Comparison of ENCODE assay signal across 1 cellular context in genomic region chr1:161736332-161736969, GRCh38.
TF ChIP-seq lines count a peak whose summit lies in the region.

No MANE protein-coding gene starts in this region.

TF ChIP-seq in GM12878, 131 proteins besides CTCF, POLR2A, EP300 and RAD21 (continues in another document):
- TF ChIP-seq SPI1 (IDR thresholded peaks at IDR 0.05; ENCODE audit: borderline replicate concordance, insufficient read depth, low read depth, low read length), result no peak
- TF ChIP-seq RBBP5 (conservative IDR thresholded peaks at IDR 0.05), result no peak
- TF ChIP-seq MXI1 (IDR thresholded peaks at IDR 0.05; ENCODE audit: low read depth, low read length), result no peak
- TF ChIP-seq LARP7 (IDR thresholded peaks at IDR 0.05), result no peak
- no peak for TF ChIP-seq STAT3 (IDR thresholded peaks at IDR 0.05; ENCODE audit: low read depth, low read length)
- TF ChIP-seq NR2C1 (IDR thresholded peaks at IDR 0.05), result no peak
- TF ChIP-seq RUNX3 (IDR thresholded peaks at IDR 0.05; ENCODE audit: low read length), result peak; percentile 29; the same call in 1 of the 2 replicates
- TF ChIP-seq FOXM1 (IDR thresholded peaks at IDR 0.05; ENCODE audit: low read depth, low read length), result no peak
- no peak for TF ChIP-seq USF1 (IDR thresholded peaks at IDR 0.05; ENCODE audit: borderline replicate concordance, extremely low read length, insufficient read depth, low read depth, low read length)
- no peak for TF ChIP-seq PRDM15 (CRISPR knock-in tag; IDR thresholded peaks at IDR 0.05)
- no peak for TF ChIP-seq RAD51 (IDR thresholded peaks at IDR 0.05)
- TF ChIP-seq IKZF2 (IDR thresholded peaks at IDR 0.05), result peak in 1 of 2 experiments; percentile 25; a peak in 2 of 4 replicates
- no peak for TF ChIP-seq ZNF592 (IDR thresholded peaks at IDR 0.05)
- no peak for TF ChIP-seq CBX5 (IDR thresholded peaks at IDR 0.05; ENCODE audit: low read depth)
- TF ChIP-seq ZBTB4 (CRISPR knock-in tag; IDR thresholded peaks at IDR 0.05), result no peak
- no peak for TF ChIP-seq PBX3 (IDR thresholded peaks at IDR 0.05; ENCODE audit: insufficient replicate concordance, low read depth, low read length)
- TF ChIP-seq ZZZ3 (IDR thresholded peaks at IDR 0.05; ENCODE audit: control insufficient read depth, insufficient read length, low read depth), result peak; percentile 88
- TF ChIP-seq CUX1 (IDR thresholded peaks at IDR 0.05; ENCODE audit: insufficient replicate concordance, low read depth, low read length), result no peak
- no peak for TF ChIP-seq USF2 (IDR thresholded peaks at IDR 0.05; ENCODE audit: borderline replicate concordance, low read depth, low read length)
- TF ChIP-seq MTA3 (IDR thresholded peaks at IDR 0.05; ENCODE audit: borderline replicate concordance, low read length), result 0 out of 2 replicates have a peak, but pooled peaks have one; percentile 22
- 0 out of 2 replicates have a peak, but pooled peaks have one; percentile 3 for TF ChIP-seq ATF2 (IDR thresholded peaks at IDR 0.05; ENCODE audit: low read length)
- TF ChIP-seq SRF (IDR thresholded peaks at IDR 0.05; ENCODE audit: low read depth in 2 of 2, low read length in 2 of 2), result peak in 1 of 2 experiments; percentile 67; a peak in 2 of 4 replicates
- no peak for TF ChIP-seq MEF2A (IDR thresholded peaks at IDR 0.05; ENCODE audit: insufficient read depth, low read depth, low read length)
- TF ChIP-seq ZNF24 (IDR thresholded peaks at IDR 0.05), result no peak
- no peak for TF ChIP-seq EZH2 (IDR thresholded peaks at IDR 0.05; ENCODE audit: borderline replicate concordance, control insufficient read depth, low read depth, low read length)
- no peak for TF ChIP-seq KAT2A (conservative IDR thresholded peaks at IDR 0.05; ENCODE audit: control insufficient read depth, low read depth, low read length)
- TF ChIP-seq ELK1 (IDR thresholded peaks at IDR 0.05; ENCODE audit: low read depth, low read length), result no peak
- TF ChIP-seq NFIC (IDR thresholded peaks at IDR 0.05; ENCODE audit: low read depth, low read length), result 0 out of 2 replicates have a peak, but pooled peaks have one; percentile 19
- no peak for TF ChIP-seq SUZ12 (IDR thresholded peaks at IDR 0.05; ENCODE audit: unreplicated experiment)
- TF ChIP-seq FOXK2 (IDR thresholded peaks at IDR 0.05), result no peak
- TF ChIP-seq ZBED1 (IDR thresholded peaks at IDR 0.05; ENCODE audit: borderline replicate concordance), result no peak
- TF ChIP-seq SMARCA5 (IDR thresholded peaks at IDR 0.05), result no peak
- TF ChIP-seq BCL11A (IDR thresholded peaks at IDR 0.05; ENCODE audit: low read depth, low read length), result peak; percentile 20; the same call in 1 of the 2 replicates
- TF ChIP-seq SUPT20H (IDR thresholded peaks at IDR 0.05; ENCODE audit: borderline replicate concordance, control insufficient read depth, low read depth, low read length), result no peak
- TF ChIP-seq PML (IDR thresholded peaks at IDR 0.05; ENCODE audit: low read length), result no peak
- TF ChIP-seq GABPA (IDR thresholded peaks at IDR 0.05; ENCODE audit: low read depth), result no peak
- no peak for TF ChIP-seq RCOR1 (conservative IDR thresholded peaks at IDR 0.05; ENCODE audit: low read depth, low read length)
